ENCODE assay signal across 23 cellular contexts in the genomic region with DNA sequence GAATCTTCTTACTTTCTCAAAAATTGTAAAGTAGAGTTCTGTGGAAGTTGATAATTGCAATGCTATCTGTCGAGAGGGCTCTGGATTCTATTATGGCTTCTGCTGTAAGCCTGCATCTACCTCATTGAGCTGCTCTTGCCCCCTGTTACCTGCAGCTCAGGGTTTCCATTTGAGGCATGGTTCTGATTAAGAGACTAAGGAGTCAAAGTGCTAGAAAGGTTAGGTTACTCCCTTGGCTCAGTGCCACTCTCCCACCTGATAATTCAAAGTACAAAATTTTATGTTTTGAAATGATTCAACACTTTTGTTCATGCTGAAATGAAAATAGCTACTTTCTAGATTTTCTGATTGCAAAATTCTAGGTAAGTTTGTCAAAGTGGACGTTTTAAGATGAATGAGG.
DNase-seq lines count a peak whose midpoint lies in the region; ATAC-seq lines count a peak whose summit lies in the region.
"Had no signal": no experiment of that assay in that cellular context is flagged by ENCODE, and none has a peak within 500 bp of the region (broad histone marks: within the 10 kb centered on the region; RNA-seq: fewer than 3 reads in every experiment).

No MANE protein-coding gene starts in this region.

- peak overlapping the region; percentile 3 for H3K4me3 Mint-ChIP-seq in activated CD4-positive, alpha-beta memory T cell treated with anti-CD3 and anti-CD28 coated beads for 36 hours
- H3K4me3 Mint-ChIP-seq: activated B cell treated with CpG ODN at 0.5 μM for 24 hours; CD8-positive, alpha-beta memory T cell; immature natural killer cell; nephron had no signal

- intact Hi-C loops in activated CD4-positive, alpha-beta memory T cell treated with anti-CD3 and anti-CD28 coated beads for 36 hours (cut with micrococcal nuclease): loop anchor here (1.0 to 10.0 kb wide), 5 partner anchors 15 to 1409 kb away; no protein-coding TSS in a partner anchor
- intact Hi-C loops in head of caudate nucleus (cut with DNase I): no loop called here

- POLR2A ChIA-PET in activated CD4-positive, alpha-beta memory T cell treated with anti-CD3 and anti-CD28 coated beads for 36 hours (lab: Charles Lee): interaction anchor here (0.6 to 3.3 kb wide), 23 partner anchors 9 to 231 kb away, joined by 3 to 42 read pairs (median 5); no protein-coding TSS in a partner anchor

- H3K36me3 Mint-ChIP-seq in activated CD4-positive, alpha-beta memory T cell treated with anti-CD3 and anti-CD28 coated beads for 36 hours: peaks cover 24% of the 10 kb centered on the region

- DNase-seq in activated CD8-positive, alpha-beta memory T cell treated with anti-CD3 and anti-CD28 coated beads, Interleukin-2, amount 50 U/mL, for 24 hours (ENCODE audit: extremely low read depth): peak; percentile 15
- no peak for DNase-seq in activated CD8-positive, alpha-beta memory T cell treated with anti-CD3 and anti-CD28 coated beads for 24 hours
- DNase-seq in activated CD4-positive, alpha-beta memory T cell treated with anti-CD3 and anti-CD28 coated beads for 36 hours: peak; percentile 82
- peak; percentile 60 to 71 for DNase-seq in activated T-cell treated with anti-CD3 and anti-CD28 coated beads, Interleukin-2, amount 50 U/mL, for 48 hours
- DNase-seq in stimulated activated CD4-positive, alpha-beta T cell treated with anti-CD3 and anti-CD28 coated beads, Interleukin-2, amount 100 ng/mL, for 24 hours: peak; percentile 43 to 59
- no peak for DNase-seq in head of caudate nucleus
- DNase-seq: activated B cell treated with CpG ODN at 0.5 μM for 24 hours; caudate nucleus; CD8-positive, alpha-beta memory T cell; cortex of kidney; effector memory CD4-positive, alpha-beta T cell; immature natural killer cell; left colon; mucosa of descending colon; NCI-H2107; NCI-H345; NCI-H69; SK-N-SH; upper lobe of right lung had no signal

- H3K4me1 Mint-ChIP-seq in activated CD4-positive, alpha-beta memory T cell treated with anti-CD3 and anti-CD28 coated beads for 36 hours (ENCODE audit: low read depth): peaks cover 86% of the 10 kb centered on the region
- H3K4me1 Mint-ChIP-seq: nephron had no signal

- CTCF ChIA-PET in activated CD4-positive, alpha-beta memory T cell treated with anti-CD3 and anti-CD28 coated beads for 36 hours (lab: Charles Lee): interaction anchor here (0.8 to 2.5 kb wide), 11 partner anchors 24 to 200 kb away, joined by 3 to 14 read pairs (median 3); no protein-coding TSS in a partner anchor

- H3K27ac Mint-ChIP-seq in activated CD4-positive, alpha-beta memory T cell treated with anti-CD3 and anti-CD28 coated beads for 36 hours: peak overlapping the region; percentile 96
- H3K27ac Mint-ChIP-seq: activated B cell treated with CpG ODN at 0.5 μM for 24 hours, immature natural killer cell, nephron had no signal

- H3K27me3 Mint-ChIP-seq in activated CD4-positive, alpha-beta memory T cell treated with anti-CD3 and anti-CD28 coated beads for 36 hours: no peaks in the 10 kb centered on the region
- H3K27me3 Mint-ChIP-seq: activated B cell treated with CpG ODN at 0.5 μM for 24 hours had no signal

- H3K9me3 Mint-ChIP-seq in activated CD4-positive, alpha-beta memory T cell treated with anti-CD3 and anti-CD28 coated beads for 36 hours: peaks cover 17% of the 10 kb centered on the region

- ATAC-seq in HG02759 (IDR thresholded peaks at IDR 0.05; ENCODE audit: unreplicated experiment): no peak
- ATAC-seq in GM18858 (IDR thresholded peaks at IDR 0.05; ENCODE audit: unreplicated experiment): no peak
- ATAC-seq: left colon, mucosa of descending colon, Right ventricle myocardium inferior, upper lobe of right lung had no signal

Comparison
In these comparisons a context has a peak if more than half of its experiments do, and no peak if none do; other contexts are left out.
1. DNase-seq: peak in activated CD8-positive, alpha-beta memory T cell treated with anti-CD3 and anti-CD28 coated beads, Interleukin-2, amount 50 U/mL, for 24 hours (single experiment), activated CD4-positive, alpha-beta memory T cell treated with anti-CD3 and anti-CD28 coated beads for 36 hours (single experiment), activated T-cell treated with anti-CD3 and anti-CD28 coated beads, Interleukin-2, amount 50 U/mL, for 48 hours (2 of 2) and stimulated activated CD4-positive, alpha-beta T cell treated with anti-CD3 and anti-CD28 coated beads, Interleukin-2, amount 100 ng/mL, for 24 hours (2 of 2); none in activated CD8-positive, alpha-beta memory T cell treated with anti-CD3 and anti-CD28 coated beads for 24 hours (single experiment) and head of caudate nucleus (0 of 42).